Comparison of ENCODE assay signal across 8 cellular contexts in genomic region chr13:31201341-31202024, GRCh38. TPM values are rescaled to one million over a fixed set of nuclear protein-coding genes. Genes with fewer than 3 reads are reported as not detected.
DNase-seq lines count a peak whose midpoint lies in the region; ATAC-seq, FAIRE-seq and TF ChIP-seq lines count a peak whose summit lies in the region.

No MANE protein-coding gene starts in this region.

- H3K27me3 ChIP-seq in stomach (no peaks in the 10 kb centered on the region), foreskin keratinocyte (no peaks in the 10 kb centered on the region)

- H3K36me3 Mint-ChIP-seq in activated CD4-positive, alpha-beta memory T cell treated with anti-CD3 and anti-CD28 coated beads for 36 hours = no peaks in the 10 kb centered on the region

- 47 to 60% (median 54%) methylated on average over 7 of the region's 7 CpGs for WGBS in stomach, 5 donors

- peak overlapping the region in 3 of 5 donors; percentile 93 to 99 (median 97) for H3K27ac ChIP-seq in stomach
- no peak overlapping the region for H3K27ac ChIP-seq in foreskin keratinocyte

- H3K4me3 Mint-ChIP-seq in activated CD4-positive, alpha-beta memory T cell treated with anti-CD3 and anti-CD28 coated beads for 36 hours = peak overlapping the region; percentile 65

- ATAC-seq in GM21528 (IDR thresholded peaks at IDR 0.05; ENCODE audit: low FRiP score, unreplicated experiment) = no peak
- no peak for ATAC-seq in foreskin keratinocyte

- peak; percentile 55 for DNase-seq in NCI-H748 (lab: John Stamatoyannopoulos, UW; ENCODE audit: unreplicated experiment)
- no peak for DNase-seq in NCI-H748 treated with DMSO at 0.1 percent for 48 hours (lab: John Stamatoyannopoulos, UW)
- no peak for DNase-seq in activated CD4-positive, alpha-beta memory T cell treated with anti-CD3 and anti-CD28 coated beads for 36 hours
- peak; percentile 37 for DNase-seq in hepatic stellate cell (ENCODE audit: low spot score)
- DNase-seq in stomach = no peak
- DNase-seq in GM12891 (ENCODE audit: insufficient read length, low spot score) = no peak
- no peak for DNase-seq in foreskin keratinocyte

- H3K9me3 Mint-ChIP-seq in activated CD4-positive, alpha-beta memory T cell treated with anti-CD3 and anti-CD28 coated beads for 36 hours = no peaks in the 10 kb centered on the region

- TF ChIP-seq CTCF in stomach (IDR thresholded peaks at IDR 0.05) (no peak), foreskin keratinocyte (conservative IDR thresholded peaks at IDR 0.05) (no peak)

- CTCF ChIA-PET in activated CD4-positive, alpha-beta memory T cell treated with anti-CD3 and anti-CD28 coated beads for 36 hours (lab: Charles Lee) = interaction anchor here (0.9 to 2.5 kb wide), 2 partner anchors 10 to 223 kb away, joined by 3 to 7 read pairs; no protein-coding TSS in a partner anchor

- FAIRE-seq in GM12891 (lab: Jason Lieb, UNC) = no peak

- POLR2A ChIA-PET in activated CD4-positive, alpha-beta memory T cell treated with anti-CD3 and anti-CD28 coated beads for 36 hours (lab: Charles Lee) = no interaction called here

- intact Hi-C loops in activated CD4-positive, alpha-beta memory T cell treated with anti-CD3 and anti-CD28 coated beads for 36 hours (cut with micrococcal nuclease) = loop anchor here (2.0 to 10.0 kb wide), 2 partner anchors 157 to 1607 kb away; partner anchors contain the start of gene SLC7A1
- intact Hi-C loops in stomach (cut with DNase I; ENCODE audit: low total_unique reads) = no loop called here

- TF ChIP-seq POLR2A in stomach (IDR thresholded peaks at IDR 0.05) (no peak), GM12891 (IDR thresholded peaks at IDR 0.05; ENCODE audit: low read depth, low read length) (no peak)

- TF ChIP-seq EP300 in stomach (IDR thresholded peaks at IDR 0.05) = no peak

- H3K27ac Mint-ChIP-seq in activated CD4-positive, alpha-beta memory T cell treated with anti-CD3 and anti-CD28 coated beads for 36 hours = no peak overlapping the region

- no peaks in the 10 kb centered on the region for H3K36me3 ChIP-seq in stomach

- H3K4me1 ChIP-seq in stomach (peaks cover 6 to 31% (median 23%) of the 10 kb centered on the region in 4 donors), foreskin keratinocyte (peaks cover 3% of the 10 kb centered on the region)

- peak overlapping the region; percentile 68 to 94 (median 86) for H3K4me3 ChIP-seq in stomach

- H3K27me3 Mint-ChIP-seq in activated CD4-positive, alpha-beta memory T cell treated with anti-CD3 and anti-CD28 coated beads for 36 hours = no peaks in the 10 kb centered on the region

- H3K4me1 Mint-ChIP-seq in activated CD4-positive, alpha-beta memory T cell treated with anti-CD3 and anti-CD28 coated beads for 36 hours (ENCODE audit: low read depth) = peaks cover 23% of the 10 kb centered on the region

- no peaks in the 10 kb centered on the region for H3K9me3 ChIP-seq in stomach

TF ChIP-seq in GM12891, 5 proteins besides CTCF, POLR2A, EP300 and RAD21:
- TF ChIP-seq SPI1 (IDR thresholded peaks at IDR 0.05; ENCODE audit: low read depth, low read length) (no peak), POLR2AphosphoS5 (IDR thresholded peaks at IDR 0.05; ENCODE audit: low read depth, low read length) (no peak), PAX5 (IDR thresholded peaks at IDR 0.05; ENCODE audit: insufficient read depth, low read length, severe bottlenecking) (no peak), POU2F2 (IDR thresholded peaks at IDR 0.05; ENCODE audit: low read depth, low read length) (no peak), TAF1 (IDR thresholded peaks at IDR 0.05; ENCODE audit: low read depth, low read length) (no peak)
TF ChIP-seq in GM12891: peak in this region for 0.

RNA-seq across cellular contexts. Expression of gene B3GLCT, which starts 1.7 kb away (rescaled TPM):
- 1 to 10 TPM; 2.6 to 2.8 TPM for total RNA-seq in activated CD4-positive, alpha-beta memory T cell treated with anti-CD3 and anti-CD28 coated beads for 36 hours
- total RNA-seq in stomach = 10 to 100 TPM in 2 of 5 donors, 1 to 10 TPM in 1, not detected in 2; 9.6 to 16.1 (median 15.4) TPM
- 1 to 10 TPM in 2 of 3 donors, under 1 TPM in 1; 0.76 to 3.3 (median 1.6) TPM for polyA plus RNA-seq in stomach
- 0.08 TPM for polyA plus RNA-seq in GM12891 (2012; ENCODE audit: low read depth, missing spikeins)
- 8.8 and 8.9 TPM in 2 replicates for total RNA-seq in foreskin keratinocyte
- 3.3 and 4.0 TPM in 2 replicates for polyA plus RNA-seq in foreskin keratinocyte

RNA-seq across cellular contexts. Expression of gene HSPH1, which starts 39.8 kb away (rescaled TPM):
- total RNA-seq in activated CD4-positive, alpha-beta memory T cell treated with anti-CD3 and anti-CD28 coated beads for 36 hours = 100 to 1,000 TPM; 214 to 221 TPM
- total RNA-seq in stomach (10 to 100 TPM; 28.6 to 49.4 (median 33.3) TPM), foreskin keratinocyte (129 and 173 TPM in 2 replicates)
- polyA plus RNA-seq in stomach (10 to 100 TPM; 18.6 to 25.1 (median 24.3) TPM), foreskin keratinocyte (80.2 and 113 TPM in 2 replicates)
- 50.7 TPM for polyA plus RNA-seq in GM12891 (2012; ENCODE audit: low read depth, missing spikeins)

Comparison
In these comparisons a context has a peak if more than half of its experiments do, and no peak if none do; other contexts are left out.
1. DNase-seq: peak in NCI-H748 (single experiment) and hepatic stellate cell (single experiment); none in NCI-H748 treated with DMSO at 0.1 percent for 48 hours (single experiment), activated CD4-positive, alpha-beta memory T cell treated with anti-CD3 and anti-CD28 coated beads for 36 hours (single experiment), stomach (single experiment), GM12891 (single experiment) and foreskin keratinocyte (0 of 2).